8 cellular contexts compared by ENCODE assay signal in genomic region chr14:67067070-67067819, GRCh38.
A peak's percentile ranks its signal among the peaks of the same experiment; 100 is the strongest.
DNase-seq lines count a peak whose midpoint lies in the region; ATAC-seq and TF ChIP-seq lines count a peak whose summit lies in the region.
"Not testable (repeated sequence)": the region's sequence is repeated elsewhere in the genome, so short reads cannot be mapped to it uniquely, and the experiment has no call there.

No MANE protein-coding gene starts in this region.

- H3K9ac ChIP-seq in NT2/D1 (ENCODE audit: insufficient read length, low read depth) = not testable (repeated sequence)

- ATAC-seq in WTC11 = not testable (repeated sequence)

- not testable (repeated sequence) for H3K27me3 ChIP-seq in CD4-positive, alpha-beta memory T cell (ENCODE audit: insufficient read depth, low read length); NT2/D1 (ENCODE audit: insufficient read depth, insufficient read length); stomach

- intact Hi-C loops in CD4-positive, alpha-beta memory T cell (cut with micrococcal nuclease); MCF 10A (cut with micrococcal nuclease); stomach (cut with DNase I; ENCODE audit: low total_unique reads): not testable (repeated sequence)

- BruUV-seq in MCF 10A (replicated peaks; lab: Mats Ljungman, UMichigan) = not testable (repeated sequence)

- 67 to 89% (median 69%) methylated on average over 6 to 7 of the region's 7 CpGs for WGBS in stomach, 5 donors

- H3K4me3 Mint-ChIP-seq in CD4-positive, alpha-beta memory T cell = peak overlapping the region in 6 of 8 donors; percentile 44 to 64 (median 56)
- H3K4me3 Mint-ChIP-seq in WTC11; MCF 10A (ENCODE audit: unreplicated experiment): not testable (repeated sequence)

- peaks cover 11 to 24% (median 17%) of the 10 kb centered on the region in 4 donors for H3K4me1 Mint-ChIP-seq in CD4-positive, alpha-beta memory T cell
- peaks cover 12% of the 10 kb centered on the region for H3K4me1 Mint-ChIP-seq in WTC11
- not testable (repeated sequence) for H3K4me1 Mint-ChIP-seq in MCF 10A (ENCODE audit: insufficient read depth, unreplicated experiment)

- TF ChIP-seq POLR2A in stomach (IDR thresholded peaks at IDR 0.05) = not testable (repeated sequence)

- POLR2A ChIA-PET in CD4-positive, alpha-beta memory T cell (lab: Charles Lee; ENCODE audit: partially characterized antibody) = interaction anchor here (0.9 kb wide), 1 partner anchor 48 kb away, joined by 3 read pairs; no protein-coding TSS in a partner anchor
- POLR2A ChIA-PET in WTC11 (lab: Charles Lee); MCF 10A (lab: Yijun Ruan, JAX): not testable (repeated sequence)

- not testable (repeated sequence) for TF ChIP-seq CTCF in WTC11 (IDR thresholded peaks at IDR 0.05); MCF 10A (IDR thresholded peaks at IDR 0.05; ENCODE audit: unreplicated experiment); stomach (IDR thresholded peaks at IDR 0.05)

- H3K4me3 ChIP-seq in CD4-positive, alpha-beta memory T cell (ENCODE audit: low read length in 2 of 2); NT2/D1 (ENCODE audit: insufficient read length, low read depth); stomach: not testable (repeated sequence)

- H3K27me3 Mint-ChIP-seq in CD4-positive, alpha-beta memory T cell; WTC11 (ENCODE audit: low read depth); MCF 10A (ENCODE audit: insufficient read depth, unreplicated experiment): not testable (repeated sequence)

- H3K4me1 ChIP-seq in CD4-positive, alpha-beta memory T cell (ENCODE audit: insufficient read depth, low read length); NT2/D1 (ENCODE audit: insufficient read depth, insufficient read length): not testable (repeated sequence)
- H3K4me1 ChIP-seq in stomach = peaks cover 0 to 22% (median 11%) of the 10 kb centered on the region in 4 donors

- not testable (repeated sequence) for H3K36me3 ChIP-seq in CD4-positive, alpha-beta memory T cell (ENCODE audit: insufficient read depth, low read length); NT2/D1 (ENCODE audit: insufficient read depth, insufficient read length, low read length)
- H3K36me3 ChIP-seq in stomach = peaks cover 0 to 17% (median 5%) of the 10 kb centered on the region in 4 donors

- peak in 4 of 5 donors; percentile 7 to 28 (median 12) for DNase-seq in CD4-positive, alpha-beta memory T cell
- DNase-seq in ELF-1 (ENCODE audit: low read depth, low spot score) = peak; percentile 60
- peak; percentile 3 for DNase-seq in NCI-H146 (lab: John Stamatoyannopoulos, UW)
- DNase-seq in NT2/D1 (ENCODE audit: low read depth, low spot score) = peak; percentile 32
- peak; percentile 67 for DNase-seq in WTC11 (ENCODE audit: low spot score)
- DNase-seq in MCF 10A (ENCODE audit: unreplicated experiment) = not testable (repeated sequence)
- peak; percentile 19 for DNase-seq in iPS DF 4.7 (ENCODE audit: extremely low read depth, low spot score)
- peak; percentile 47 for DNase-seq in stomach

- H3K27ac ChIP-seq in CD4-positive, alpha-beta memory T cell (ENCODE audit: low read depth, low read length) = not testable (repeated sequence)
- peak overlapping the region in 1 of 5 donors; percentile 34 for H3K27ac ChIP-seq in stomach

- H3K36me3 Mint-ChIP-seq in CD4-positive, alpha-beta memory T cell = peaks cover 38 to 57% of the 10 kb centered on the region in 2 donors
- H3K36me3 Mint-ChIP-seq in WTC11 (peaks cover 14% of the 10 kb centered on the region), MCF 10A (ENCODE audit: insufficient read depth, unreplicated experiment) (peaks cover 16% of the 10 kb centered on the region)

- H3K27ac Mint-ChIP-seq in CD4-positive, alpha-beta memory T cell = peak overlapping the region in 2 of 7 donors; percentile 35 to 44
- not testable (repeated sequence) for H3K27ac Mint-ChIP-seq in WTC11
- H3K27ac Mint-ChIP-seq in MCF 10A (ENCODE audit: low read depth, unreplicated experiment) = peak overlapping the region; percentile 55

- CTCF ChIA-PET in CD4-positive, alpha-beta memory T cell (lab: Charles Lee; ENCODE audit: partially characterized antibody); WTC11 (lab: Charles Lee): not testable (repeated sequence)
- CTCF ChIA-PET in MCF 10A (lab: Yijun Ruan, JAX) = interaction anchor here (0.6 kb wide), 1 partner anchor 345 kb away, joined by 3 read pairs; the partner anchor contains the start of gene PLEK2

- H3K9me3 Mint-ChIP-seq in CD4-positive, alpha-beta memory T cell = peaks cover 2 to 35% (median 22%) of the 10 kb centered on the region in 8 donors
- H3K9me3 Mint-ChIP-seq in WTC11 = peaks cover 25% of the 10 kb centered on the region
- not testable (repeated sequence) for H3K9me3 Mint-ChIP-seq in MCF 10A (ENCODE audit: unreplicated experiment)

- not testable (repeated sequence) for TF ChIP-seq EP300 in stomach (IDR thresholded peaks at IDR 0.05)

- H3K9me3 ChIP-seq in CD4-positive, alpha-beta memory T cell (ENCODE audit: control insufficient read depth in 1 of 2, low read length in 2 of 2); NT2/D1 (ENCODE audit: insufficient read depth, low read length); stomach: not testable (repeated sequence)

TF ChIP-seq in WTC11, 78 proteins besides CTCF, POLR2A, EP300 and RAD21:
- TF ChIP-seq FOXK1 (CRISPR knock-in tag; IDR thresholded peaks at IDR 0.05) = peak; percentile 57; the same call in 1 of the 2 replicates
